Comparison of ENCODE assay signal across 18 cellular contexts in the genomic region with DNA sequence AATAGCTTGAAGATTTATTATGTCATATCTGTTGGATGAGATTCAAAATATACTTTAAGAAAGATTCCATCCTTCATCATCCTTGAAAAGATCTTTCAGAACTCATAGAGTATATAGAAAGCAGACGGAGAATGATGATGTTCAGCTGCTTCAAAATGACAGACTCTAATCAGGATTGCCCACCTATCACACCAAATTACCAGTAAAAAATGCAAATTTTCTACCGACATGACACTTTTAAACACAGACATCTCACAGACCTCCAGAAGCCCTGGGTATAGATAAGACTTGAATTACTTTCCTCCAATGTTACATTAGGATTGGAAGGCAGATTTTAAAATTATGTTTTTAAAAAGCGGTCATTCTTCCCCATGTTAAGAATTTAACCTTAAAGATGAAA.
DNase-seq lines count a peak whose midpoint lies in the region; ATAC-seq, FAIRE-seq and TF ChIP-seq lines count a peak whose summit lies in the region.
"Had no signal": no experiment of that assay in that cellular context is flagged by ENCODE, and none has a peak within 500 bp of the region (broad histone marks: within the 10 kb centered on the region; RNA-seq: fewer than 3 reads in every experiment).

No MANE protein-coding gene starts in this region.

- no peaks in the 10 kb centered on the region for H3K27me3 ChIP-seq in HepG2 (ENCODE audit: control insufficient read depth in 1 of 2, insufficient read depth in 2 of 2, low read length in 2 of 2)
- H3K27me3 ChIP-seq in right lobe of liver = no peaks in the 10 kb centered on the region

- TF ChIP-seq POLR2A in HepG2 (IDR thresholded peaks at IDR 0.05; ENCODE audit: insufficient read depth in 1 of 2, low read depth in 2 of 2, low read length in 2 of 2) = no peak
- TF ChIP-seq POLR2A in right lobe of liver (IDR thresholded peaks at IDR 0.05) = no peak

- no TSS peak for BruUV-seq in HepG2 (replicated peaks; lab: Mats Ljungman, UMichigan)

- no peak overlapping the region for H3K4me3 ChIP-seq in HepG2 (replicated peaks in 1 of 3; ENCODE audit: insufficient read depth in 1 of 3, low read depth in 2 of 3, low read length in 3 of 3)
- no peak overlapping the region for H3K4me3 ChIP-seq in right lobe of liver
- H3K4me3 ChIP-seq: GM23338 had no signal

- no peak overlapping the region for H2AFZ ChIP-seq in HepG2 (ENCODE audit: low read length)
- H2AFZ ChIP-seq: GM23338 had no signal

- no peak overlapping the region for H3K4me2 ChIP-seq in HepG2 (ENCODE audit: low read depth, low read length)
- H3K4me2 ChIP-seq: GM23338 had no signal

- intact Hi-C loops in HepG2 (cut with micrococcal nuclease; ENCODE audit: unreplicated experiment) = no loop called here
- intact Hi-C loops in right lobe of liver (cut with DNase I) = no loop called here

- POLR2A ChIA-PET in HepG2 (lab: Yijun Ruan, JAX) = no interaction called here

- DNase-seq in HepG2 (ENCODE audit: low spot score) (no peak), right lobe of liver (no peak), NCI-H2171 treated with DMSO at 0.1 percent for 48 hours (lab: John Stamatoyannopoulos, UW) (peak; percentile 80), cerebellar cortex (ENCODE audit: low spot score) (no peak)
- DNase-seq: C1 segment of cervical spinal cord; Calu3; CD4-positive, alpha-beta memory T cell; COR-L47; DMS53; DMS79 treated with DMSO at 0.1 percent for 48 hours; GF-D8; H9 had no signal

- in situ Hi-C loops in HepG2 (cut with HindIII; ENCODE audit: extremely low pct_ligation_motif_present, low pct_unique_long_range_greater_than_20kb) = no loop called here

- H3K79me2 ChIP-seq in HepG2 (ENCODE audit: insufficient read depth, low read length) = peaks cover 6% of the 10 kb centered on the region

- H3K9ac ChIP-seq in HepG2 (ENCODE audit: insufficient read depth, low read depth, low read length) = no peak overlapping the region

- ATAC-seq in HepG2 (no peak), right lobe of liver (no peak), SK-N-SH treated with all-trans-retinoic acid at 6 μM for 48 hours (no peak; the same call in 2 of the 3 replicates), HG02870 (IDR thresholded peaks at IDR 0.05; ENCODE audit: unreplicated experiment) (no peak)
- ATAC-seq: GM23338, HCT116 had no signal

- CTCF ChIA-PET in HepG2 (lab: Yijun Ruan, JAX; ENCODE audit: low intra/inter-chr PET ratio, low total read pairs) = no interaction called here

- H3K9me3 ChIP-seq in HepG2 (ENCODE audit: low read length) (no peaks in the 10 kb centered on the region), right lobe of liver (no peaks in the 10 kb centered on the region)

- H3K27ac ChIP-seq in HepG2 (ENCODE audit: extremely low read length, insufficient read depth, low read length) = no peak overlapping the region
- H3K27ac ChIP-seq in right lobe of liver = no peak overlapping the region

- H4K20me1 ChIP-seq in HepG2 (ENCODE audit: insufficient read depth, low read length) = no peaks in the 10 kb centered on the region

- TF ChIP-seq EP300 in HepG2 (IDR thresholded peaks at IDR 0.05; ENCODE audit: low read depth in 2 of 2, low read length in 2 of 2) (no peak), HepG2 (CRISPR knock-in tag; IDR thresholded peaks at IDR 0.05; ENCODE audit: borderline replicate concordance) (no peak)

- no peak for TF ChIP-seq RAD21 in HepG2 (CRISPR knock-in tag; IDR thresholded peaks at IDR 0.05)

- no peak for TF ChIP-seq CTCF in HepG2 (CRISPR knock-in tag; IDR thresholded peaks at IDR 0.05)
- TF ChIP-seq CTCF in right lobe of liver (IDR thresholded peaks at IDR 0.05) = no peak

- 98% methylated on average over 3 of the region's 3 CpGs for WGBS in HepG2 (ENCODE audit: low lambda C conversion rate)
- 85% methylated on average over 3 of the region's 3 CpGs for WGBS in right lobe of liver (ENCODE audit: insufficient coverage, low coverage, low lambda C conversion rate, missing lambda C conversion rate)

- no peak for FAIRE-seq in HepG2 (lab: Jason Lieb, UNC)
- FAIRE-seq: GM12891, GM18507 had no signal

- H3K36me3 ChIP-seq in HepG2 (replicated peaks in 1 of 2; ENCODE audit: control insufficient read depth in 1 of 2, insufficient read depth in 2 of 2, low read length in 2 of 2) (no peaks in the 10 kb centered on the region), right lobe of liver (no peaks in the 10 kb centered on the region)

- H3K4me1 ChIP-seq in HepG2 (ENCODE audit: insufficient read depth, low read length) (no peaks in the 10 kb centered on the region), right lobe of liver (no peaks in the 10 kb centered on the region)

TF ChIP-seq in HepG2, 621 proteins besides CTCF, POLR2A, EP300 and RAD21 (continues in another document):
- TF ChIP-seq NFE2L1 (CRISPR knock-in tag; IDR thresholded peaks at IDR 0.05; ENCODE audit: borderline replicate concordance) (no peak), MAFK (conservative IDR thresholded peaks at IDR 0.05 in 1 of 2, IDR thresholded peaks at IDR 0.05 in 1 of 2; ENCODE audit: low read length in 2 of 2) (peak; percentile 26 to 55; a peak in 3 of 4 replicates), PAF1 (CRISPR knock-in tag; IDR thresholded peaks at IDR 0.05) (no peak), ZNF101 (CRISPR knock-in tag; IDR thresholded peaks at IDR 0.05; ENCODE audit: borderline replicate concordance, low read depth) (no peak)
- TF ChIP-seq, protein P1, sequence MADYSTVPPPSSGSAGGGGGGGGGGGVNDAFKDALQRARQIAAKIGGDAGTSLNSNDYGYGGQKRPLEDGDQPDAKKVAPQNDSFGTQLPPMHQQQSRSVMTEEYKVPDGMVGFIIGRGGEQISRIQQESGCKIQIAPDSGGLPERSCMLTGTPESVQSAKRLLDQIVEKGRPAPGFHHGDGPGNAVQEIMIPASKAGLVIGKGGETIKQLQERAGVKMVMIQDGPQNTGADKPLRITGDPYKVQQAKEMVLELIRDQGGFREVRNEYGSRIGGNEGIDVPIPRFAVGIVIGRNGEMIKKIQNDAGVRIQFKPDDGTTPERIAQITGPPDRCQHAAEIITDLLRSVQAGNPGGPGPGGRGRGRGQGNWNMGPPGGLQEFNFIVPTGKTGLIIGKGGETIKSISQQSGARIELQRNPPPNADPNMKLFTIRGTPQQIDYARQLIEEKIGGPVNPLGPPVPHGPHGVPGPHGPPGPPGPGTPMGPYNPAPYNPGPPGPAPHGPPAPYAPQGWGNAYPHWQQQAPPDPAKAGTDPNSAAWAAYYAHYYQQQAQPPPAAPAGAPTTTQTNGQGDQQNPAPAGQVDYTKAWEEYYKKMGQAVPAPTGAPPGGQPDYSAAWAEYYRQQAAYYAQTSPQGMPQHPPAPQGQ (CRISPR knock-in tag; IDR thresholded peaks at IDR 0.05; ENCODE audit: borderline replicate concordance) = no peak
- TF ChIP-seq, protein P2, sequence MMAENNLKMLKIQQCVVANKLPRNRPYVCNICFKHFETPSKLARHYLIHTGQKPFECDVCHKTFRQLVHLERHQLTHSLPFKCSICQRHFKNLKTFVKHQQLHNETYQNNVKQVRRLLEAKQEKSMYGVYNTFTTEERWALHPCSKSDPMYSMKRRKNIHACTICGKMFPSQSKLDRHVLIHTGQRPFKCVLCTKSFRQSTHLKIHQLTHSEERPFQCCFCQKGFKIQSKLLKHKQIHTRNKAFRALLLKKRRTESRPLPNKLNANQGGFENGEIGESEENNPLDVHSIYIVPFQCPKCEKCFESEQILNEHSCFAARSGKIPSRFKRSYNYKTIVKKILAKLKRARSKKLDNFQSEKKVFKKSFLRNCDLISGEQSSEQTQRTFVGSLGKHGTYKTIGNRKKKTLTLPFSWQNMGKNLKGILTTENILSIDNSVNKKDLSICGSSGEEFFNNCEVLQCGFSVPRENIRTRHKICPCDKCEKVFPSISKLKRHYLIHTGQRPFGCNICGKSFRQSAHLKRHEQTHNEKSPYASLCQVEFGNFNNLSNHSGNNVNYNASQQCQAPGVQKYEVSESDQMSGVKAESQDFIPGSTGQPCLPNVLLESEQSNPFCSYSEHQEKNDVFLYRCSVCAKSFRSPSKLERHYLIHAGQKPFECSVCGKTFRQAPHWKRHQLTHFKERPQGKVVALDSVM (CRISPR knock-in tag; IDR thresholded peaks at IDR 0.05) = no peak

TF ChIP-seq in SK-N-SH treated with all-trans-retinoic acid at 6 μM for 48 hours, 23 proteins besides CTCF, POLR2A, EP300 and RAD21:
- TF ChIP-seq, protein P3, sequence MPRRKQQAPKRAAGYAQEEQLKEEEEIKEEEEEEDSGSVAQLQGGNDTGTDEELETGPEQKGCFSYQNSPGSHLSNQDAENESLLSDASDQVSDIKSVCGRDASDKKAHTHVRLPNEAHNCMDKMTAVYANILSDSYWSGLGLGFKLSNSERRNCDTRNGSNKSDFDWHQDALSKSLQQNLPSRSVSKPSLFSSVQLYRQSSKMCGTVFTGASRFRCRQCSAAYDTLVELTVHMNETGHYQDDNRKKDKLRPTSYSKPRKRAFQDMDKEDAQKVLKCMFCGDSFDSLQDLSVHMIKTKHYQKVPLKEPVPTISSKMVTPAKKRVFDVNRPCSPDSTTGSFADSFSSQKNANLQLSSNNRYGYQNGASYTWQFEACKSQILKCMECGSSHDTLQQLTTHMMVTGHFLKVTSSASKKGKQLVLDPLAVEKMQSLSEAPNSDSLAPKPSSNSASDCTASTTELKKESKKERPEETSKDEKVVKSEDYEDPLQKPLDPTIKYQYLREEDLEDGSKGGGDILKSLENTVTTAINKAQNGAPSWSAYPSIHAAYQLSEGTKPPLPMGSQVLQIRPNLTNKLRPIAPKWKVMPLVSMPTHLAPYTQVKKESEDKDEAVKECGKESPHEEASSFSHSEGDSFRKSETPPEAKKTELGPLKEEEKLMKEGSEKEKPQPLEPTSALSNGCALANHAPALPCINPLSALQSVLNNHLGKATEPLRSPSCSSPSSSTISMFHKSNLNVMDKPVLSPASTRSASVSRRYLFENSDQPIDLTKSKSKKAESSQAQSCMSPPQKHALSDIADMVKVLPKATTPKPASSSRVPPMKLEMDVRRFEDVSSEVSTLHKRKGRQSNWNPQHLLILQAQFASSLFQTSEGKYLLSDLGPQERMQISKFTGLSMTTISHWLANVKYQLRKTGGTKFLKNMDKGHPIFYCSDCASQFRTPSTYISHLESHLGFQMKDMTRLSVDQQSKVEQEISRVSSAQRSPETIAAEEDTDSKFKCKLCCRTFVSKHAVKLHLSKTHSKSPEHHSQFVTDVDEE (CRISPR knock-in tag; IDR thresholded peaks at IDR 0.05) = peak; percentile 82; the same call in 1 of the 2 replicates
- no peak for TF ChIP-seq ZC3H10 (CRISPR knock-in tag; IDR thresholded peaks at IDR 0.05)
- peak; percentile 67 for TF ChIP-seq TCF4 (CRISPR knock-in tag; IDR thresholded peaks at IDR 0.05; ENCODE audit: borderline replicate concordance)
- no peak for TF ChIP-seq GLIS3 (CRISPR knock-in tag; IDR thresholded peaks at IDR 0.05)
- TF ChIP-seq ISL1 (CRISPR knock-in tag; IDR thresholded peaks at IDR 0.05) = peak; percentile 86
- TF ChIP-seq CSDC2 (CRISPR knock-in tag; IDR thresholded peaks at IDR 0.05) = no peak
